Comparison of ENCODE assay signal across 18 cellular contexts in genomic region chr10:66931949-66932343, GRCh38. TPM values are rescaled to one million over a fixed set of nuclear protein-coding genes. Genes with fewer than 3 reads are reported as not detected.
DNase-seq lines count a peak whose midpoint lies in the region; ATAC-seq, FAIRE-seq and TF ChIP-seq lines count a peak whose summit lies in the region.
"Had no signal": no experiment of that assay in that cellular context is flagged by ENCODE, and none has a peak within 500 bp of the region (broad histone marks: within the 10 kb centered on the region; RNA-seq: fewer than 3 reads in every experiment).

No MANE protein-coding gene starts in this region.

- H3K23ac ChIP-seq in H1 (ENCODE audit: insufficient read length) = no peak overlapping the region

- peaks cover 3% of the 10 kb centered on the region; the same call in 1 of the 2 replicates for H3K23me2 ChIP-seq in H1 (ENCODE audit: low read depth, low read length)

- no peak overlapping the region for H3K4ac ChIP-seq in H1 (replicated peaks; ENCODE audit: insufficient read length, low read depth, low read length)

- no peak overlapping the region for H2BK20ac ChIP-seq in H1 (ENCODE audit: low read length)

- no peak for TF ChIP-seq POLR2A in H1 (IDR thresholded peaks at IDR 0.05; ENCODE audit: control extremely low read depth in 1 of 2, low read depth in 2 of 2, low read length in 2 of 2)

- H2BK15ac ChIP-seq in H1 (ENCODE audit: low read length) = no peak overlapping the region

- H2BK12ac ChIP-seq in H1 (ENCODE audit: low read depth, low read length) = 0 out of 2 replicates have a peak overlapping the region, but pooled peaks have one; percentile 13

- TF ChIP-seq EP300 in H1 (IDR thresholded peaks at IDR 0.05; ENCODE audit: borderline replicate concordance in 1 of 2, low read depth in 2 of 2, low read length in 2 of 2) (no peak), neural cell (conservative IDR thresholded peaks at IDR 0.05; ENCODE audit: poor library complexity, severe bottlenecking) (no peak)

- 70% methylated on average over 3 of the region's 3 CpGs; no CpG with 5 or more reads in 1 of the 2 experiments for WGBS in H1 (ENCODE audit: extremely low coverage in 1 of 2, insufficient coverage in 1 of 2, insufficient read length in 1 of 2, insufficient replicate concordance in 2 of 2, low coverage in 1 of 2, low lambda C conversion rate in 2 of 2, missing lambda C conversion rate in 1 of 2), 2 experiments

- H2AK5ac ChIP-seq in H1 (ENCODE audit: low read depth, low read length) = no peak overlapping the region

- no peaks in the 10 kb centered on the region for H3K36me3 ChIP-seq in H1 (ENCODE audit: control insufficient read depth in 2 of 4, insufficient read depth in 4 of 4, low read length in 3 of 4)
- H3K36me3 ChIP-seq in neural cell (ENCODE audit: insufficient read depth, low read length) = no peaks in the 10 kb centered on the region
- H3K36me3 ChIP-seq: gastroesophageal sphincter, thoracic aorta had no signal

- H4K20me1 ChIP-seq in H1 (replicated peaks in 1 of 2; ENCODE audit: control insufficient read depth in 1 of 2, insufficient read depth in 2 of 2, low read length in 2 of 2) = no peaks in the 10 kb centered on the region
- no peaks in the 10 kb centered on the region for H4K20me1 ChIP-seq in neural cell (ENCODE audit: insufficient read depth)

- H3K79me1 ChIP-seq in H1 (ENCODE audit: low read depth, low read length) = no peaks in the 10 kb centered on the region

- no peak overlapping the region for H2BK120ac ChIP-seq in H1 (replicated peaks; ENCODE audit: low read depth, low read length)

- no peak for ATAC-seq in GM19463 (IDR thresholded peaks at IDR 0.05; ENCODE audit: unreplicated experiment)
- ATAC-seq in sciatic nerve = no peak
- ATAC-seq in GM21717 (IDR thresholded peaks at IDR 0.05; ENCODE audit: unreplicated experiment) = no peak
- ATAC-seq: gastroesophageal sphincter had no signal

- H4K8ac ChIP-seq in H1 (ENCODE audit: extremely low read depth, insufficient read depth, low read length) = no peak overlapping the region

- CTCF ChIA-PET in H1 (lab: Charles Lee; ENCODE audit: partially characterized antibody) = interaction anchor here (0.6 to 1.5 kb wide), 6 partner anchors 14 to 589 kb away, joined by 3 to 10 read pairs (median 4); no protein-coding TSS in a partner anchor

- H3K9me3 ChIP-seq in H1 (ENCODE audit: insufficient read depth in 2 of 2, low read depth in 1 of 2, low read length in 1 of 2) (no peaks in the 10 kb centered on the region), neural cell (ENCODE audit: low read length) (no peaks in the 10 kb centered on the region)
- H3K9me3 ChIP-seq: gastroesophageal sphincter, thoracic aorta had no signal

- no peak overlapping the region for H4K91ac ChIP-seq in H1 (replicated peaks; ENCODE audit: insufficient read length, low read length)

- H3F3A ChIP-seq in neural cell (ENCODE audit: insufficient read depth, low read length, poor library complexity, severe bottlenecking) = no peaks in the 10 kb centered on the region

- TF ChIP-seq RAD21 in H1 (IDR thresholded peaks at IDR 0.05 in 1 of 2, conservative IDR thresholded peaks at IDR 0.05 in 1 of 2; ENCODE audit: low read depth in 2 of 2, low read length in 2 of 2) = no peak
- no peak for TF ChIP-seq RAD21 in neural cell (conservative IDR thresholded peaks at IDR 0.05)

- H3K27ac ChIP-seq in H1 (ENCODE audit: low read depth, low read length) = no peak overlapping the region
- no peak overlapping the region for H3K27ac ChIP-seq in neural cell (ENCODE audit: low read length)
- H3K27ac ChIP-seq: gastroesophageal sphincter, thoracic aorta had no signal

- intact Hi-C loops in sciatic nerve (cut with DNase I) = no loop called here

- no peak overlapping the region for H2BK5ac ChIP-seq in H1 (ENCODE audit: low read depth, low read length)

- H3K4me2 ChIP-seq in H1 (ENCODE audit: insufficient read depth in 1 of 2, low read depth in 2 of 2, low read length in 2 of 2) (no peak overlapping the region), neural cell (ENCODE audit: low read length) (peak overlapping the region; percentile 31)

- POLR2A ChIA-PET in H1 (lab: Charles Lee; ENCODE audit: partially characterized antibody) = no interaction called here

- no peaks in the 10 kb centered on the region for H3K9me2 ChIP-seq in neural cell (ENCODE audit: insufficient read depth, low read length)

- no peak overlapping the region for H3K14ac ChIP-seq in H1 (ENCODE audit: insufficient read length)

- peaks cover 0 to 19% (median 15%) of the 10 kb centered on the region in 4 experiments; a peak in 6 of 7 replicates for H3K27me3 ChIP-seq in H1 (replicated peaks in 1 of 4; ENCODE audit: control insufficient read depth in 3 of 4, extremely low read depth in 1 of 4, insufficient read depth in 3 of 4, low read length in 3 of 4)
- H3K27me3 ChIP-seq in neural cell (ENCODE audit: insufficient read depth, low read depth, low read length) = no peaks in the 10 kb centered on the region

- H3K9ac ChIP-seq in H1 (replicated peaks in 1 of 4; ENCODE audit: extremely low read depth in 1 of 4, low read depth in 3 of 4, low read length in 3 of 4) (no peak overlapping the region), neural cell (ENCODE audit: low read length) (peak overlapping the region; percentile 4)

- peaks cover under 1 to 16% (median 9%) of the 10 kb centered on the region in 4 experiments for H3K4me1 ChIP-seq in H1 (replicated peaks in 1 of 4; ENCODE audit: control insufficient read depth in 3 of 4, insufficient read depth in 4 of 4, low read length in 3 of 4)

- H2AFZ ChIP-seq in H1 (ENCODE audit: low read length) (no peak overlapping the region), neural cell (ENCODE audit: low read depth, low read length) (no peak overlapping the region)

- no peak overlapping the region for H3K56ac ChIP-seq in H1 (replicated peaks; ENCODE audit: insufficient read length, low read depth, low read length)

- H3K79me2 ChIP-seq in H1 (ENCODE audit: control insufficient read depth in 1 of 2, insufficient read depth in 2 of 2, low read length in 2 of 2) (no peaks in the 10 kb centered on the region), neural cell (replicated peaks; ENCODE audit: insufficient read depth, low read length) (no peaks in the 10 kb centered on the region)

- TF ChIP-seq CTCF in H1 (IDR thresholded peaks at IDR 0.05; ENCODE audit: control extremely low read depth in 1 of 3, insufficient read depth in 1 of 3, low read depth in 1 of 3, low read length in 3 of 3) (no peak), neural cell (IDR thresholded peaks at IDR 0.05; ENCODE audit: poor library complexity, severe bottlenecking) (no peak)

- no peak overlapping the region for H3K18ac ChIP-seq in H1 (ENCODE audit: extremely low read depth, low read length)

- H3K4me3 ChIP-seq in H1 (ENCODE audit: extremely low read depth in 1 of 4, insufficient read depth in 2 of 4, low read depth in 3 of 4, low read length in 4 of 4) (no peak overlapping the region), neural cell (ENCODE audit: low read length) (peak overlapping the region; percentile 46)
- H3K4me3 ChIP-seq: gastroesophageal sphincter, thoracic aorta had no signal

- no peak for FAIRE-seq in H1 (lab: Jason Lieb, UNC)
- FAIRE-seq: bronchial epithelial cell had no signal

- H4K5ac ChIP-seq in H1 (ENCODE audit: insufficient read length, low read depth, low read length) = no peak overlapping the region

- DNase-seq in Ammon's horn (ENCODE audit: low spot score) (peak; percentile 81), NCI-H2227 treated with DMSO at 0.1 percent for 48 hours (lab: John Stamatoyannopoulos, UW) (peak; percentile 31), H1 (ENCODE audit: low read depth in 1 of 2, low spot score in 2 of 2) (no peak), activated gamma-delta T cell (lab: John Stamatoyannopoulos, UW) (no peak), sciatic nerve (ENCODE audit: low spot score) (no peak)
- DNase-seq: activated CD8-positive, alpha-beta memory T cell treated with anti-CD3 and anti-CD28 coated beads for 24 hours; activated naive CD8-positive, alpha-beta T cell treated with anti-CD3 and anti-CD28 coated beads, Interleukin-2, amount 10 ng/mL, durations not matched to agents 7 days and 5 days; stimulated activated CD4-positive, alpha-beta T cell treated with anti-CD3 and anti-CD28 coated beads, Interleukin-12 subunit alpha, Interleukin-12 subunit beta, amount 100 ng/mL, for 4 hours had no signal

TF ChIP-seq in H1, 55 proteins besides CTCF, POLR2A, EP300 and RAD21 (continues in another document):
- TF ChIP-seq SIX5 (IDR thresholded peaks at IDR 0.05; ENCODE audit: low read depth, low read length) = no peak
- no peak for TF ChIP-seq ATF3 (IDR thresholded peaks at IDR 0.05; ENCODE audit: insufficient read depth, low read depth, low read length)

TF ChIP-seq in neural cell, 6 proteins besides CTCF, POLR2A, EP300 and RAD21 (continues in another document):
- TF ChIP-seq POLR2AphosphoS5 (IDR thresholded peaks at IDR 0.05) (no peak), MXI1 (conservative IDR thresholded peaks at IDR 0.05; ENCODE audit: poor library complexity, severe bottlenecking) (no peak), TAF1 (IDR thresholded peaks at IDR 0.05; ENCODE audit: low read depth) (no peak)

RNA-seq across cellular contexts. Expression of gene LRRTM3, which starts 6.1 kb away (rescaled TPM):
- total RNA-seq in H1 (2021; fragmentation: NEBNext Ultra II Directional; extraction: Animal tissue kit (Norgen Biotek cat#: 25700)) = 0.44 and 0.48 TPM in 2 replicates
- polyA plus RNA-seq in H1 (2011; rRNA removed) (0.19 and 0.33 TPM in 2 replicates), neural cell (3.2 and 3.4 TPM in 2 replicates)
- polyA plus RNA-seq in H1 (2011; cell fraction: cytosol; rRNA removed) = 0.19 TPM
- 0.36 TPM for polyA plus RNA-seq in H1 (2011; cell fraction: nucleus; rRNA removed)
- polyA plus RNA-seq in H1 (2012, experiment 1 of 2) = 0.36 to 0.62 TPM (median 0.60 TPM) in 4 replicates
- polyA plus RNA-seq in H1 (2012, experiment 2 of 2) = 0.09 TPM
- polyA plus RNA-seq in H1 (2013, experiment 1 of 2) = 0.99 TPM
- polyA plus RNA-seq in H1 (2013, experiment 2 of 2) = 0.88 TPM
- polyA minus RNA-seq in H1 (2011; rRNA and poly(A)+ RNA removed) = 0.73 and 1.3 TPM in 2 replicates
- polyA minus RNA-seq in H1 (2011; cell fraction: cytosol; rRNA and poly(A)+ RNA removed) = 0.29 TPM
- 1.6 TPM for polyA minus RNA-seq in H1 (2011; cell fraction: nucleus; rRNA and poly(A)+ RNA removed)
- 7.5 and 10.8 TPM in 2 replicates for polyA minus RNA-seq in neural cell
- total RNA-seq in sciatic nerve = 0.31 TPM
- total RNA-seq: activated naive CD8-positive, alpha-beta T cell treated with anti-CD3 and anti-CD28 coated beads, Interleukin-2, amount 10 ng/mL, durations not matched to agents 7 days and 5 days; bronchial epithelial cell; lung microvascular endothelial cell; MCF 10A had no signal
- polyA plus RNA-seq: CD14-positive monocyte, esophagus had no signal

Comparison
In these comparisons a context has a peak if more than half of its experiments do, and no peak if none do; other contexts are left out.
1. DNase-seq: peak in Ammon's horn (single experiment) and NCI-H2227 treated with DMSO at 0.1 percent for 48 hours (single experiment); none in H1 (0 of 2), activated gamma-delta T cell (single experiment) and sciatic nerve (single experiment).